ENCODE assay signal across 35 cellular contexts in genomic region chr11:26587073-26587472, GRCh38. TPM values are rescaled to one million over a fixed set of nuclear protein-coding genes. Genes with fewer than 3 reads are reported as not detected.
"Had no signal": no experiment of that assay in that cellular context is flagged by ENCODE, and none has a peak within 500 bp of the region (broad histone marks: within the 10 kb centered on the region; RNA-seq: fewer than 3 reads in every experiment).

No MANE protein-coding gene starts in this region.

- H3K4me3 ChIP-seq: cardiac muscle cell, colonic mucosa, esophagus squamous epithelium, gastroesophageal sphincter had no signal

- H3K4me1 Mint-ChIP-seq: activated B cell treated with CpG ODN at 0.5 μM for 24 hours; activated T-helper 17 cell treated with anti-CD3 and anti-CD28 coated beads, Interleukin-2, amount 50 U/mL, for 72 hours; T-helper 17 cell had no signal

- H3K4me3 Mint-ChIP-seq: activated B cell treated with CpG ODN at 0.5 μM for 24 hours; activated CD8-positive, alpha-beta T cell treated with anti-CD3 and anti-CD28 coated beads for 36 hours; activated naive CD8-positive, alpha-beta T cell; activated T-cell treated with anti-CD3 and anti-CD28 coated beads, Interleukin-2, amount 50 U/mL, for 4 hours; activated T-helper 17 cell treated with anti-CD3 and anti-CD28 coated beads, Interleukin-2, amount 50 U/mL, for 72 hours; T-helper 17 cell; T-helper 2 cell treated with Interferon-gamma antibody and Interleukin-4, amounts not matched to agents 5 μg/mL and 100 μg/mL, for 36 hours had no signal

- H3K9me3 Mint-ChIP-seq: activated B cell treated with CpG ODN at 0.5 μM for 24 hours had no signal

- H3K9me3 ChIP-seq: colonic mucosa, esophagus squamous epithelium, gastroesophageal sphincter had no signal

- H3K27me3 ChIP-seq: brain microvascular endothelial cell, cardiac muscle cell, colonic mucosa, esophagus squamous epithelium, gastroesophageal sphincter had no signal

- H3K27me3 Mint-ChIP-seq: activated B cell treated with CpG ODN at 0.5 μM for 24 hours; activated CD8-positive, alpha-beta T cell treated with anti-CD3 and anti-CD28 coated beads for 36 hours; activated naive CD8-positive, alpha-beta T cell; activated T-helper 17 cell treated with anti-CD3 and anti-CD28 coated beads, Interleukin-2, amount 50 U/mL, for 72 hours; T-helper 17 cell had no signal

- DNase-seq: activated B cell treated with CpG ODN at 0.5 μM for 24 hours; activated CD4-positive, alpha-beta T cell treated with anti-CD3 and anti-CD28 coated beads for 48 hours; activated CD4-positive, alpha-beta T cell treated with anti-CD3 and anti-CD28 coated beads, Interleukin-2, amount 50 U/mL, for 1 hour; activated CD4-positive, alpha-beta T cell treated with anti-CD3 and anti-CD28 coated beads, Interleukin-2, amount 50 U/mL, for 48 hours; activated CD8-positive, alpha-beta memory T cell treated with anti-CD3 and anti-CD28 coated beads for 24 hours; activated CD8-positive, alpha-beta T cell treated with anti-CD3 and anti-CD28 coated beads for 36 hours; activated effector memory CD4-positive, alpha-beta T cell treated with Interleukin-2 at 50 U/mL for 16 hours; activated gamma-delta T cell treated with Interleukin-2 at 50 U/mL for 16 hours; activated naive CD4-positive, alpha-beta T cell treated with anti-CD3 and anti-CD28 coated beads, Interleukin-2, amount 50 U/mL, for 16 hours; activated naive CD4-positive, alpha-beta T cell treated with Interleukin-2 at 50 U/mL for 16 hours; activated T-cell treated with anti-CD3 and anti-CD28 coated beads, Interleukin-2, amount 50 U/mL, for 4 hours; amniotic stem cell; anterior cingulate cortex; brain microvascular endothelial cell; central memory CD4-positive, alpha-beta T cell; cerebellar nuclear complex; colonic mucosa; effector CD8-positive, alpha-beta T cell; erythroblast; esophagus squamous epithelium; foreskin melanocyte; T-helper 1 cell; T-helper 17 cell; T1000; WERI-Rb-1 had no signal

- H3K27ac ChIP-seq: brain microvascular endothelial cell, cardiac muscle cell, colonic mucosa, gastroesophageal sphincter, WERI-Rb-1 had no signal

- H3K4me1 ChIP-seq: colonic mucosa had no signal

- H3K36me3 ChIP-seq: brain microvascular endothelial cell, cardiac muscle cell, colonic mucosa, esophagus squamous epithelium, gastroesophageal sphincter, WERI-Rb-1 had no signal

- H3K27ac Mint-ChIP-seq: activated B cell treated with CpG ODN at 0.5 μM for 24 hours; activated CD8-positive, alpha-beta T cell treated with anti-CD3 and anti-CD28 coated beads for 36 hours; activated naive CD8-positive, alpha-beta T cell; activated T-helper 17 cell treated with anti-CD3 and anti-CD28 coated beads, Interleukin-2, amount 50 U/mL, for 72 hours; T-helper 17 cell; T-helper 2 cell treated with Interferon-gamma antibody and Interleukin-4, amounts not matched to agents 5 μg/mL and 100 μg/mL, for 36 hours had no signal

- H3K36me3 Mint-ChIP-seq: activated naive CD8-positive, alpha-beta T cell had no signal

RNA-seq across cellular contexts. Expression of gene MUC15, which starts 15.0 kb away (rescaled TPM):
- total RNA-seq: activated B cell treated with CpG ODN at 0.5 μM for 24 hours; activated CD8-positive, alpha-beta T cell treated with anti-CD3 and anti-CD28 coated beads for 36 hours; activated T-cell treated with anti-CD3 and anti-CD28 coated beads, Interleukin-2, amount 50 U/mL, for 4 hours; activated T-helper 17 cell treated with anti-CD3 and anti-CD28 coated beads, Interleukin-2, amount 50 U/mL, for 72 hours; cardiac muscle cell; dermis microvascular lymphatic vessel endothelial cell; endothelial cell of umbilical vein; fibroblast of lung; fibroblast of villous mesenchyme; glomerular endothelial cell; T-helper 17 cell had no signal
- polyA plus RNA-seq: cardiac muscle cell, endothelial cell of umbilical vein, fibroblast of lung had no signal
